Comparison of ENCODE assay signal across 14 cellular contexts in genomic region chr11:122246885-122247284, GRCh38.
DNase-seq lines count a peak whose midpoint lies in the region; ATAC-seq, FAIRE-seq and TF ChIP-seq lines count a peak whose summit lies in the region.
"Had no signal": no experiment of that assay in that cellular context is flagged by ENCODE, and none has a peak within 500 bp of the region (broad histone marks: within the 10 kb centered on the region; RNA-seq: fewer than 3 reads in every experiment).

No MANE protein-coding gene starts in this region.

- no peak for ATAC-seq in HG02798 (IDR thresholded peaks at IDR 0.05; ENCODE audit: poor library complexity, unreplicated experiment)
- no peak for ATAC-seq in pancreas
- ATAC-seq: HCT116 had no signal

- intact Hi-C loops in pancreas (cut with DNase I) = no loop called here

- DNase-seq in AG10803 (ENCODE audit: low read depth) (peak; percentile 47), GM12892 (ENCODE audit: insufficient read length) (no peak), SJCRH30 (no peak), pancreas (no peak)
- DNase-seq in activated CD4-positive, alpha-beta T cell treated with anti-CD3 and anti-CD28 coated beads, Interleukin-2, amount 10 ng/mL, durations not matched to agents 7 days and 5 days = no peak
- DNase-seq: DMS 273 treated with DMSO at 0.1 percent for 48 hours, NCI-H1436 treated with DMSO at 0.1 percent for 48 hours, NCI-H2171 treated with DMSO at 0.1 percent for 48 hours had no signal

- peaks cover 39% of the 10 kb centered on the region for H3K4me1 Mint-ChIP-seq in nephron
- H3K4me1 Mint-ChIP-seq in activated CD4-positive, alpha-beta T cell treated with anti-CD3 and anti-CD28 coated beads, Interleukin-2, amount 10 ng/mL, durations not matched to agents 7 days and 5 days = no peaks in the 10 kb centered on the region

- H3K36me3 ChIP-seq in SJCRH30 (no peaks in the 10 kb centered on the region), pancreas (no peaks in the 10 kb centered on the region)
- H3K36me3 ChIP-seq: BLaER1 treated with 17β-estradiol and CSF1 and Interleukin-3, amounts not matched to agents 10 nM and 100 nM; SJSA1 had no signal

- H3K27me3 Mint-ChIP-seq in nephron (ENCODE audit: low read depth) = no peaks in the 10 kb centered on the region
- no peaks in the 10 kb centered on the region for H3K27me3 Mint-ChIP-seq in activated CD4-positive, alpha-beta T cell treated with anti-CD3 and anti-CD28 coated beads, Interleukin-2, amount 10 ng/mL, durations not matched to agents 7 days and 5 days

- H3K9me3 Mint-ChIP-seq in nephron = no peaks in the 10 kb centered on the region
- no peaks in the 10 kb centered on the region for H3K9me3 Mint-ChIP-seq in activated CD4-positive, alpha-beta T cell treated with anti-CD3 and anti-CD28 coated beads, Interleukin-2, amount 10 ng/mL, durations not matched to agents 7 days and 5 days

- H3K27ac ChIP-seq in SJCRH30 = peak overlapping the region; percentile 92
- H3K27ac ChIP-seq in pancreas = no peak overlapping the region
- H3K27ac ChIP-seq: BLaER1 treated with 17β-estradiol and CSF1 and Interleukin-3, amounts not matched to agents 10 nM and 100 nM; SJSA1 had no signal

- no peak for TF ChIP-seq POLR2A in GM12892 (IDR thresholded peaks at IDR 0.05; ENCODE audit: low read depth, low read length)

- H3K9me3 ChIP-seq in SJCRH30 (replicated peaks) (no peaks in the 10 kb centered on the region), pancreas (no peaks in the 10 kb centered on the region)
- H3K9me3 ChIP-seq: BLaER1 treated with 17β-estradiol and CSF1 and Interleukin-3, amounts not matched to agents 10 nM and 100 nM; SJSA1 had no signal

- CTCF ChIA-PET in activated CD4-positive, alpha-beta T cell treated with anti-CD3 and anti-CD28 coated beads, Interleukin-2, amount 10 ng/mL, durations not matched to agents 7 days and 5 days (lab: Charles Lee) = no interaction called here

- H3K4me1 ChIP-seq in SJCRH30 (peaks cover 35% of the 10 kb centered on the region), pancreas (peaks cover 0 to 10% (median 5%) of the 10 kb centered on the region in 3 donors)
- H3K4me1 ChIP-seq: SJSA1 had no signal

- no peak overlapping the region for H3K4me3 Mint-ChIP-seq in nephron
- H3K4me3 Mint-ChIP-seq in activated CD4-positive, alpha-beta T cell treated with anti-CD3 and anti-CD28 coated beads, Interleukin-2, amount 10 ng/mL, durations not matched to agents 7 days and 5 days = no peak overlapping the region

- H3K27me3 ChIP-seq in SJCRH30 (no peaks in the 10 kb centered on the region), pancreas (no peaks in the 10 kb centered on the region)
- H3K27me3 ChIP-seq: BLaER1 treated with 17β-estradiol and CSF1 and Interleukin-3, amounts not matched to agents 10 nM and 100 nM; SJSA1 had no signal

- TF ChIP-seq CTCF in AG10803 (conservative IDR thresholded peaks at IDR 0.05; ENCODE audit: low read length) (no peak), nephron (IDR thresholded peaks at IDR 0.05; ENCODE audit: unreplicated experiment in 3 of 3) (no peak), pancreas (IDR thresholded peaks at IDR 0.05) (no peak)

- peak overlapping the region in 2 of 3 experiments; percentile 26 to 65 for H3K27ac Mint-ChIP-seq in nephron
- no peak overlapping the region for H3K27ac Mint-ChIP-seq in activated CD4-positive, alpha-beta T cell treated with anti-CD3 and anti-CD28 coated beads, Interleukin-2, amount 10 ng/mL, durations not matched to agents 7 days and 5 days

- no peak overlapping the region for H3K4me3 ChIP-seq in AG10803 (ENCODE audit: low read length)
- no peak overlapping the region for H3K4me3 ChIP-seq in SJCRH30
- no peak overlapping the region for H3K4me3 ChIP-seq in pancreas
- H3K4me3 ChIP-seq: BLaER1 treated with 17β-estradiol and CSF1 and Interleukin-3, amounts not matched to agents 10 nM and 100 nM; SJSA1 had no signal

- H3K36me3 Mint-ChIP-seq in nephron (ENCODE audit: low read depth) = no peaks in the 10 kb centered on the region
- H3K36me3 Mint-ChIP-seq in activated CD4-positive, alpha-beta T cell treated with anti-CD3 and anti-CD28 coated beads, Interleukin-2, amount 10 ng/mL, durations not matched to agents 7 days and 5 days (ENCODE audit: low read depth) = no peaks in the 10 kb centered on the region

- 66 to 72% methylated on average over 2 of the region's 2 CpGs for WGBS in pancreas, 2 donors

- FAIRE-seq in GM12892 (lab: Jason Lieb, UNC) (peak; percentile 61), pancreas (lab: Jason Lieb, UNC) (no peak)
- FAIRE-seq: GM18507 had no signal

- POLR2A ChIA-PET in activated CD4-positive, alpha-beta T cell treated with anti-CD3 and anti-CD28 coated beads, Interleukin-2, amount 10 ng/mL, durations not matched to agents 7 days and 5 days (lab: Charles Lee) = interaction anchor here (0.6 kb wide), 1 partner anchor 1155 kb away, joined by 3 read pairs; no protein-coding TSS in a partner anchor
